In genomic region chr14:91164676-91165075, GRCh38 we compare ENCODE assay signal across 13 cellular contexts. TPM values are rescaled to one million over a fixed set of nuclear protein-coding genes. Genes with fewer than 3 reads are reported as not detected.
A peak's percentile ranks its signal among the peaks of the same experiment; 100 is the strongest.
DNase-seq lines count a peak whose midpoint lies in the region; ATAC-seq and TF ChIP-seq lines count a peak whose summit lies in the region.
"Had no signal": no experiment of that assay in that cellular context is flagged by ENCODE, and none has a peak within 500 bp of the region (broad histone marks: within the 10 kb centered on the region; RNA-seq: fewer than 3 reads in every experiment).

No MANE protein-coding gene starts in this region.

- TF ChIP-seq CTCF in natural killer cell (IDR thresholded peaks at IDR 0.05) (no peak), right lobe of liver (IDR thresholded peaks at IDR 0.05) (no peak), ascending aorta (IDR thresholded peaks at IDR 0.05) (no peak)

- H3K27me3 ChIP-seq in right lobe of liver (no peaks in the 10 kb centered on the region), ascending aorta (no peaks in the 10 kb centered on the region)
- H3K27me3 ChIP-seq: dorsolateral prefrontal cortex had no signal

- H3K4me3 ChIP-seq in right lobe of liver = no peak overlapping the region
- no peak overlapping the region for H3K4me3 ChIP-seq in ascending aorta
- H3K4me3 ChIP-seq: dorsolateral prefrontal cortex had no signal

- H3K36me3 ChIP-seq in right lobe of liver (peaks cover 3 to 76% (median 12%) of the 10 kb centered on the region in 4 donors), ascending aorta (peaks cover 39 to 40% of the 10 kb centered on the region in 2 donors)

- TF ChIP-seq POLR2A in right lobe of liver (IDR thresholded peaks at IDR 0.05) = no peak

- H3K9me3 Mint-ChIP-seq in natural killer cell treated with Interleukin-12 subunit alpha and Interleukin-12 subunit beta and Interleukin-15 and Interleukin-18, amount 100 ng/mL, for 72 hours = no peaks in the 10 kb centered on the region
- H3K9me3 Mint-ChIP-seq in natural killer cell = no peaks in the 10 kb centered on the region

- H3K27ac Mint-ChIP-seq in natural killer cell treated with Interleukin-12 subunit alpha and Interleukin-12 subunit beta and Interleukin-15 and Interleukin-18, amount 100 ng/mL, for 72 hours = peak overlapping the region; percentile 26 to 54
- no peak overlapping the region for H3K27ac Mint-ChIP-seq in natural killer cell

- no peaks in the 10 kb centered on the region for H3K27me3 Mint-ChIP-seq in natural killer cell treated with Interleukin-12 subunit alpha and Interleukin-12 subunit beta and Interleukin-15 and Interleukin-18, amount 100 ng/mL, for 72 hours
- H3K27me3 Mint-ChIP-seq in natural killer cell (ENCODE audit: low read depth in 2 of 2) = no peaks in the 10 kb centered on the region

- no peak overlapping the region for H3K4me3 Mint-ChIP-seq in natural killer cell treated with Interleukin-12 subunit alpha and Interleukin-12 subunit beta and Interleukin-15 and Interleukin-18, amount 100 ng/mL, for 72 hours
- no peak overlapping the region for H3K4me3 Mint-ChIP-seq in natural killer cell

- WGBS in right lobe of liver (ENCODE audit: insufficient coverage, low coverage, low lambda C conversion rate, missing lambda C conversion rate) = 60% methylated on average over 1 of the region's 1 CpG

- H3K4me1 ChIP-seq in right lobe of liver (peaks cover 0 to 31% (median 3%) of the 10 kb centered on the region in 4 donors), ascending aorta (no peaks in the 10 kb centered on the region)

- H3K27ac ChIP-seq in caudate nucleus (ENCODE audit: low read depth, low read length) = peak overlapping the region; percentile 44
- H3K27ac ChIP-seq in right lobe of liver = peak overlapping the region in 2 of 3 donors; percentile 80 to 82
- H3K27ac ChIP-seq in ascending aorta = no peak overlapping the region

- H3K36me3 Mint-ChIP-seq in natural killer cell treated with Interleukin-12 subunit alpha and Interleukin-12 subunit beta and Interleukin-15 and Interleukin-18, amount 100 ng/mL, for 72 hours = peaks cover 5% of the 10 kb centered on the region
- H3K36me3 Mint-ChIP-seq in natural killer cell = no peaks in the 10 kb centered on the region

- DNase-seq in natural killer cell treated with Interleukin-12 subunit alpha and Interleukin-12 subunit beta and Interleukin-15 and Interleukin-18, amount 100 ng/mL, for 72 hours (ENCODE audit: low spot score) = no peak
- DNase-seq in natural killer cell = no peak
- DNase-seq in caudate nucleus (lab: John Stamatoyannopoulos, UW) = peak in 5 of 61 donors; percentile 12 to 38 (median 28)
- peak; percentile 81 to 96 (median 92) for DNase-seq in right lobe of liver
- DNase-seq in activated CD4-positive, alpha-beta T cell treated with anti-CD3 and anti-CD28 coated beads for 48 hours = no peak
- no peak for DNase-seq in GF-D8 (lab: John Stamatoyannopoulos, UW)
- no peak for DNase-seq in NCI-H1694 treated with DMSO at 0.1 percent for 48 hours (lab: John Stamatoyannopoulos, UW)
- no peak for DNase-seq in ascending aorta (ENCODE audit: low spot score in 2 of 2)
- DNase-seq: DMS79, Kasumi-1, kidney glomerular epithelial cell, T1000 had no signal

- H3K4me1 Mint-ChIP-seq in natural killer cell treated with Interleukin-12 subunit alpha and Interleukin-12 subunit beta and Interleukin-15 and Interleukin-18, amount 100 ng/mL, for 72 hours (ENCODE audit: low read depth in 2 of 2) = no peaks in the 10 kb centered on the region
- peaks cover 0 to 4% of the 10 kb centered on the region in 2 donors for H3K4me1 Mint-ChIP-seq in natural killer cell

- H3K9me3 ChIP-seq in right lobe of liver (no peaks in the 10 kb centered on the region), ascending aorta (no peaks in the 10 kb centered on the region)

- ATAC-seq in natural killer cell treated with Interleukin-12 subunit alpha and Interleukin-12 subunit beta and Interleukin-15 and Interleukin-18, amount 100 ng/mL, for 72 hours = no peak
- ATAC-seq in natural killer cell = no peak
- ATAC-seq in right lobe of liver = peak; percentile 95 to 97 (median 96)

- intact Hi-C loops in natural killer cell (cut with micrococcal nuclease) = no loop called here
- intact Hi-C loops in right lobe of liver (cut with DNase I) = no loop called here
- intact Hi-C loops in ascending aorta (cut with DNase I) = no loop called here

RNA-seq across cellular contexts. Expression of gene DGLUCY, which starts 50.8 kb away (rescaled TPM):
- total RNA-seq in natural killer cell treated with Interleukin-12 subunit alpha and Interleukin-12 subunit beta and Interleukin-15 and Interleukin-18, amount 100 ng/mL, for 72 hours = 10 to 100 TPM; 28.4 to 78.3 TPM
- total RNA-seq in natural killer cell (100 to 1,000 TPM; 108 to 142 (median 110) TPM), right lobe of liver (10 to 100 TPM; 26.7 to 55.6 (median 39.8) TPM), ascending aorta (59.2 TPM)

Comparison
In these comparisons a context has a peak if more than half of its experiments do, and no peak if none do; other contexts are left out.
1. H3K27ac Mint-ChIP-seq: peak in natural killer cell treated with Interleukin-12 subunit alpha and Interleukin-12 subunit beta and Interleukin-15 and Interleukin-18, amount 100 ng/mL, for 72 hours (2 of 2); none in natural killer cell (0 of 2).
2. ATAC-seq: peak in right lobe of liver (4 of 4); none in natural killer cell treated with Interleukin-12 subunit alpha and Interleukin-12 subunit beta and Interleukin-15 and Interleukin-18, amount 100 ng/mL, for 72 hours (0 of 2) and natural killer cell (0 of 3).
3. DNase-seq: peak in right lobe of liver (3 of 3); none in natural killer cell treated with Interleukin-12 subunit alpha and Interleukin-12 subunit beta and Interleukin-15 and Interleukin-18, amount 100 ng/mL, for 72 hours (single experiment), natural killer cell (single experiment), activated CD4-positive, alpha-beta T cell treated with anti-CD3 and anti-CD28 coated beads for 48 hours (single experiment), GF-D8 (single experiment), NCI-H1694 treated with DMSO at 0.1 percent for 48 hours (single experiment) and ascending aorta (0 of 2).
4. H3K27ac ChIP-seq: peak in caudate nucleus (single experiment) and right lobe of liver (2 of 3); none in ascending aorta (0 of 2).